ENCODE assay signal across 40 cellular contexts in genomic region chr9:23723672-23724071, GRCh38.
"Had no signal": no experiment of that assay in that cellular context is flagged by ENCODE, and none has a peak within 500 bp of the region (broad histone marks: within the 10 kb centered on the region; RNA-seq: fewer than 3 reads in every experiment).

No MANE protein-coding gene starts in this region.

- H3K4me1 ChIP-seq: adrenal gland, ascending aorta, body of pancreas, breast epithelium had no signal

- H3K4me1 Mint-ChIP-seq: activated naive CD4-positive, alpha-beta T cell treated with anti-CD3 and anti-CD28 coated beads, Interleukin-2, amount 10 ng/mL, durations not matched to agents 7 days and 5 days; activated naive CD4-positive, alpha-beta T cell treated with anti-CD3 and anti-CD28 coated beads, Interleukin-2, amount 50 U/mL, for 24 hours; activated naive CD8-positive, alpha-beta T cell treated with anti-CD3 and anti-CD28 coated beads for 36 hours; activated naive CD8-positive, alpha-beta T cell treated with anti-CD3 and anti-CD28 coated beads, Interleukin-2, amount 10 ng/mL, durations not matched to agents 7 days and 5 days; activated naive CD8-positive, alpha-beta T cell treated with anti-CD3 and anti-CD28 coated beads, Interleukin-2, amount 50 U/mL, for 24 hours; activated T-helper 17 cell treated with anti-CD3 and anti-CD28 coated beads, Interleukin-2, amount 50 U/mL, for 72 hours; central memory CD8-positive, alpha-beta T cell had no signal

- ATAC-seq: activated naive CD4-positive, alpha-beta T cell treated with anti-CD3 and anti-CD28 coated beads, Interleukin-2, amount 50 U/mL, for 72 hours; activated naive CD8-positive, alpha-beta T cell treated with anti-CD3 and anti-CD28 coated beads, Interleukin-2, amount 50 U/mL, for 24 hours; activated T-cell treated with anti-CD3 and anti-CD28 coated beads, Interleukin-2, amount 50 U/mL, for 4 hours; activated T-cell treated with anti-CD3 and anti-CD28 coated beads, Interleukin-2, amount 50 U/mL, for 72 hours; activated T-helper 17 cell treated with anti-CD3 and anti-CD28 coated beads, Interleukin-2, amount 50 U/mL, for 72 hours; body of pancreas had no signal

- H3K4me3 ChIP-seq: adrenal gland, ascending aorta, body of pancreas, breast epithelium, cardiac muscle cell had no signal

- H3K27me3 ChIP-seq: adrenal gland, ascending aorta, body of pancreas, brain microvascular endothelial cell, breast epithelium, cardiac muscle cell had no signal

- H3K9me3 ChIP-seq: adrenal gland, ascending aorta, body of pancreas, breast epithelium had no signal

- DNase-seq: activated effector memory CD4-positive, alpha-beta T cell treated with anti-CD3 and anti-CD28 coated beads, Interleukin-2, amount 50 U/mL, for 16 hours; activated effector memory CD4-positive, alpha-beta T cell treated with Interleukin-2 at 50 U/mL for 16 hours; activated gamma-delta T cell; activated gamma-delta T cell treated with Interleukin-2 at 50 U/mL for 16 hours; activated naive CD4-positive, alpha-beta T cell; activated naive CD4-positive, alpha-beta T cell treated with anti-CD3 and anti-CD28 coated beads for 36 hours; activated naive CD4-positive, alpha-beta T cell treated with anti-CD3 and anti-CD28 coated beads, Interleukin-2, amount 10 ng/mL, durations not matched to agents 7 days and 5 days; activated naive CD4-positive, alpha-beta T cell treated with anti-CD3 and anti-CD28 coated beads, Interleukin-2, amount 50 U/mL, for 16 hours; activated naive CD4-positive, alpha-beta T cell treated with Interleukin-2 at 50 U/mL for 16 hours; activated naive CD8-positive, alpha-beta T cell treated with anti-CD3 and anti-CD28 coated beads for 36 hours; activated naive CD8-positive, alpha-beta T cell treated with anti-CD3 and anti-CD28 coated beads, Interleukin-2, amount 10 ng/mL, durations not matched to agents 7 days and 5 days; activated naive CD8-positive, alpha-beta T cell treated with anti-CD3 and anti-CD28 coated beads, Interleukin-2, amount 50 U/mL, for 24 hours; activated T-cell treated with anti-CD3 and anti-CD28 coated beads, Interleukin-2, amount 50 U/mL, for 1 hour; activated T-cell treated with anti-CD3 and anti-CD28 coated beads, Interleukin-2, amount 50 U/mL, for 24 hours; activated T-cell treated with anti-CD3 and anti-CD28 coated beads, Interleukin-2, amount 50 U/mL, for 4 hours; activated T-cell treated with anti-CD3 and anti-CD28 coated beads, Interleukin-2, amount 50 U/mL, for 48 hours; activated T-cell treated with anti-CD3 and anti-CD28 coated beads, Interleukin-2, amount 50 U/mL, for 72 hours; adrenal gland; amniotic stem cell; amygdala; anterior cingulate cortex; aorta; body of pancreas; brain microvascular endothelial cell; caudate nucleus; central memory CD4-positive, alpha-beta T cell; cerebellar nuclear complex had no signal

- H3K27me3 Mint-ChIP-seq: activated naive CD4-positive, alpha-beta T cell treated with anti-CD3 and anti-CD28 coated beads, Interleukin-2, amount 10 ng/mL, durations not matched to agents 7 days and 5 days; activated naive CD4-positive, alpha-beta T cell treated with anti-CD3 and anti-CD28 coated beads, Interleukin-2, amount 50 U/mL, for 24 hours; activated naive CD8-positive, alpha-beta T cell; activated naive CD8-positive, alpha-beta T cell treated with anti-CD3 and anti-CD28 coated beads for 36 hours; activated naive CD8-positive, alpha-beta T cell treated with anti-CD3 and anti-CD28 coated beads, Interleukin-2, amount 10 ng/mL, durations not matched to agents 7 days and 5 days; activated naive CD8-positive, alpha-beta T cell treated with anti-CD3 and anti-CD28 coated beads, Interleukin-2, amount 50 U/mL, for 24 hours; activated T-cell treated with anti-CD3 and anti-CD28 coated beads, Interleukin-2, amount 50 U/mL, for 24 hours; activated T-helper 17 cell treated with anti-CD3 and anti-CD28 coated beads, Interleukin-2, amount 50 U/mL, for 72 hours; brain; central memory CD8-positive, alpha-beta T cell had no signal

- H3K9me3 Mint-ChIP-seq: activated naive CD4-positive, alpha-beta T cell treated with anti-CD3 and anti-CD28 coated beads, Interleukin-2, amount 50 U/mL, for 24 hours; activated T-helper 1 cell treated with anti-CD3 and anti-CD28 coated beads, Interleukin-12 subunit alpha, Interleukin-12 subunit beta, Interleukin-2, Interleukin-4 antibody, amounts not matched to agents 30 ng/mL and 10 ng/mL and 1 ng/mL, durations not matched to agents 14 hours and 24 hours and 36 hours had no signal

- FAIRE-seq: astrocyte, bronchial epithelial cell had no signal

- H3K27ac ChIP-seq: adrenal gland, ascending aorta, body of pancreas, brain microvascular endothelial cell, breast epithelium, cardiac muscle cell had no signal

- H3K27ac Mint-ChIP-seq: activated naive CD4-positive, alpha-beta T cell treated with anti-CD3 and anti-CD28 coated beads for 36 hours; activated naive CD4-positive, alpha-beta T cell treated with anti-CD3 and anti-CD28 coated beads, Interleukin-2, amount 10 ng/mL, durations not matched to agents 7 days and 5 days; activated naive CD4-positive, alpha-beta T cell treated with anti-CD3 and anti-CD28 coated beads, Interleukin-2, amount 50 U/mL, for 24 hours; activated naive CD4-positive, alpha-beta T cell treated with anti-CD3 and anti-CD28 coated beads, Interleukin-2, amount 50 U/mL, for 72 hours; activated naive CD8-positive, alpha-beta T cell; activated naive CD8-positive, alpha-beta T cell treated with anti-CD3 and anti-CD28 coated beads for 36 hours; activated naive CD8-positive, alpha-beta T cell treated with anti-CD3 and anti-CD28 coated beads, Interleukin-2, amount 10 ng/mL, durations not matched to agents 7 days and 5 days; activated naive CD8-positive, alpha-beta T cell treated with anti-CD3 and anti-CD28 coated beads, Interleukin-2, amount 50 U/mL, for 24 hours; activated T-cell treated with anti-CD3 and anti-CD28 coated beads, Interleukin-2, amount 50 U/mL, for 24 hours; activated T-cell treated with anti-CD3 and anti-CD28 coated beads, Interleukin-2, amount 50 U/mL, for 72 hours; activated T-helper 1 cell treated with anti-CD3 and anti-CD28 coated beads, Interleukin-12 subunit alpha, Interleukin-12 subunit beta, Interleukin-2, Interleukin-4 antibody, amounts not matched to agents 30 ng/mL and 10 ng/mL and 1 ng/mL, durations not matched to agents 14 hours and 24 hours and 36 hours; activated T-helper 17 cell treated with anti-CD3 and anti-CD28 coated beads, Interleukin-2, amount 50 U/mL, for 72 hours; activated T-helper 2 cell treated with anti-CD3 and anti-CD28 coated beads, Interferon-gamma antibody, Interleukin-2, Interleukin-4, amounts not matched to agents 10 μg/mL and 5 μg/mL and 100 μg/mL, durations not matched to agents 14 hours and 24 hours and 36 hours; brain had no signal

- H3K4me3 Mint-ChIP-seq: activated naive CD4-positive, alpha-beta T cell treated with anti-CD3 and anti-CD28 coated beads for 36 hours; activated naive CD4-positive, alpha-beta T cell treated with anti-CD3 and anti-CD28 coated beads, Interleukin-2, amount 10 ng/mL, durations not matched to agents 7 days and 5 days; activated naive CD4-positive, alpha-beta T cell treated with anti-CD3 and anti-CD28 coated beads, Interleukin-2, amount 50 U/mL, for 24 hours; activated naive CD8-positive, alpha-beta T cell; activated naive CD8-positive, alpha-beta T cell treated with anti-CD3 and anti-CD28 coated beads for 36 hours; activated naive CD8-positive, alpha-beta T cell treated with anti-CD3 and anti-CD28 coated beads, Interleukin-2, amount 10 ng/mL, durations not matched to agents 7 days and 5 days; activated naive CD8-positive, alpha-beta T cell treated with anti-CD3 and anti-CD28 coated beads, Interleukin-2, amount 50 U/mL, for 24 hours; activated T-cell treated with anti-CD3 and anti-CD28 coated beads, Interleukin-2, amount 50 U/mL, for 24 hours; activated T-cell treated with anti-CD3 and anti-CD28 coated beads, Interleukin-2, amount 50 U/mL, for 4 hours; activated T-cell treated with anti-CD3 and anti-CD28 coated beads, Interleukin-2, amount 50 U/mL, for 72 hours; activated T-helper 1 cell treated with anti-CD3 and anti-CD28 coated beads, Interleukin-12 subunit alpha, Interleukin-12 subunit beta, Interleukin-2, Interleukin-4 antibody, amounts not matched to agents 30 ng/mL and 10 ng/mL and 1 ng/mL, durations not matched to agents 14 hours and 24 hours and 36 hours; activated T-helper 17 cell treated with anti-CD3 and anti-CD28 coated beads, Interleukin-2, amount 50 U/mL, for 72 hours; brain; central memory CD8-positive, alpha-beta T cell had no signal

- H3K36me3 ChIP-seq: adrenal gland, ascending aorta, brain microvascular endothelial cell, breast epithelium, cardiac muscle cell had no signal

- H3K36me3 Mint-ChIP-seq: activated naive CD4-positive, alpha-beta T cell treated with anti-CD3 and anti-CD28 coated beads, Interleukin-2, amount 10 ng/mL, durations not matched to agents 7 days and 5 days; activated naive CD4-positive, alpha-beta T cell treated with anti-CD3 and anti-CD28 coated beads, Interleukin-2, amount 50 U/mL, for 24 hours; activated naive CD8-positive, alpha-beta T cell; activated naive CD8-positive, alpha-beta T cell treated with anti-CD3 and anti-CD28 coated beads for 36 hours; activated naive CD8-positive, alpha-beta T cell treated with anti-CD3 and anti-CD28 coated beads, Interleukin-2, amount 10 ng/mL, durations not matched to agents 7 days and 5 days had no signal
